ENCODE assay signal across 8 cellular contexts in genomic region chr17:78840780-78841611, GRCh38. TPM values are rescaled to one million over a fixed set of nuclear protein-coding genes. Genes with fewer than 3 reads are reported as not detected.
A peak's percentile ranks its signal among the peaks of the same experiment; 100 is the strongest.
DNase-seq lines count a peak whose midpoint lies in the region; ATAC-seq lines count a peak whose summit lies in the region.

Gene USP36 (minus strand): TSS chr17:78840814. CDS start chr17:78836363, 4,451 bp downstream.

- H3K27me3 ChIP-seq in BLaER1 = no peaks in the 10 kb centered on the region

- CTCF ChIA-PET in activated CD4-positive, alpha-beta T cell treated with anti-CD3 and anti-CD28 coated beads, Interleukin-2, amount 10 ng/mL, durations not matched to agents 7 days and 5 days (lab: Charles Lee) = no interaction called here

- H3K4me3 Mint-ChIP-seq in activated CD4-positive, alpha-beta T cell treated with anti-CD3 and anti-CD28 coated beads, Interleukin-2, amount 10 ng/mL, durations not matched to agents 7 days and 5 days = peak within 1 kb of the TSS; percentile 87

- H3K27ac ChIP-seq in BLaER1 = peak within 1 kb of the TSS; percentile 91

- H3K4me1 ChIP-seq in BLaER1 = peaks cover 47% of the 10 kb centered on the region

- peak within 1 kb of the TSS; percentile 95 for H3K4me3 ChIP-seq in BLaER1

- H3K36me3 ChIP-seq in BLaER1 = peaks cover 28% of the 10 kb centered on the region

- peaks cover 17% of the 10 kb centered on the region for H3K36me3 Mint-ChIP-seq in activated CD4-positive, alpha-beta T cell treated with anti-CD3 and anti-CD28 coated beads, Interleukin-2, amount 10 ng/mL, durations not matched to agents 7 days and 5 days (ENCODE audit: low read depth)

- POLR2A ChIA-PET in activated CD4-positive, alpha-beta T cell treated with anti-CD3 and anti-CD28 coated beads, Interleukin-2, amount 10 ng/mL, durations not matched to agents 7 days and 5 days (lab: Charles Lee) = interaction anchor here (1.0 kb wide), 1 partner anchor 61 kb away, joined by 3 read pairs; no protein-coding TSS in a partner anchor

- H3K9me3 ChIP-seq in BLaER1 = no peaks in the 10 kb centered on the region

- no peaks in the 10 kb centered on the region for H3K27me3 Mint-ChIP-seq in activated CD4-positive, alpha-beta T cell treated with anti-CD3 and anti-CD28 coated beads, Interleukin-2, amount 10 ng/mL, durations not matched to agents 7 days and 5 days

- H3K4me1 Mint-ChIP-seq in activated CD4-positive, alpha-beta T cell treated with anti-CD3 and anti-CD28 coated beads, Interleukin-2, amount 10 ng/mL, durations not matched to agents 7 days and 5 days = peaks cover 52% of the 10 kb centered on the region

- H3K4me2 ChIP-seq in BLaER1 = peak within 1 kb of the TSS; percentile 86

- H4K20me1 ChIP-seq in BLaER1 = peaks cover 46% of the 10 kb centered on the region

- peak within 1 kb of the TSS; percentile 98 for H3K27ac Mint-ChIP-seq in activated CD4-positive, alpha-beta T cell treated with anti-CD3 and anti-CD28 coated beads, Interleukin-2, amount 10 ng/mL, durations not matched to agents 7 days and 5 days

- ATAC-seq in GM19328 (IDR thresholded peaks at IDR 0.05; ENCODE audit: unreplicated experiment) = peak; percentile 83
- ATAC-seq in HG03520 (IDR thresholded peaks at IDR 0.05; ENCODE audit: unreplicated experiment) = peak; percentile 81

- no peaks in the 10 kb centered on the region for H3K9me3 Mint-ChIP-seq in activated CD4-positive, alpha-beta T cell treated with anti-CD3 and anti-CD28 coated beads, Interleukin-2, amount 10 ng/mL, durations not matched to agents 7 days and 5 days

- H3K9ac ChIP-seq in BLaER1 = peak within 1 kb of the TSS; percentile 92

- DNase-seq in NCI-H69 (lab: John Stamatoyannopoulos, UW) (peak; percentile 100), cortex of kidney (lab: John Stamatoyannopoulos, UW) (peak; percentile 81), left kidney (ENCODE audit: low read depth, low spot score) (peak; percentile 100)
- DNase-seq in activated CD4-positive, alpha-beta T cell treated with anti-CD3 and anti-CD28 coated beads, Interleukin-2, amount 10 ng/mL, durations not matched to agents 7 days and 5 days = peak; percentile 100
- peak; percentile 100 for DNase-seq in stimulated activated CD4-positive, alpha-beta T cell treated with anti-CD3 and anti-CD28 coated beads, Interleukin-2, amount 100 ng/mL, for 24 hours

RNA-seq across cellular contexts. Expression of gene USP36, which starts in this region (rescaled TPM):
- total RNA-seq in activated CD4-positive, alpha-beta T cell treated with anti-CD3 and anti-CD28 coated beads, Interleukin-2, amount 10 ng/mL, durations not matched to agents 7 days and 5 days = 10 to 100 TPM; 79.0 to 92.9 TPM

Comparison
In these comparisons a context has a peak if more than half of its experiments do, and no peak if none do; other contexts are left out.
1. Peak in every context shown above with its lines: DNase-seq, ATAC-seq, H3K4me3 ChIP-seq and H3K27ac ChIP-seq.